16 cellular contexts compared by ENCODE assay signal in genomic region chr6:158991017-158991723, GRCh38. TPM values are rescaled to one million over a fixed set of nuclear protein-coding genes. Genes with fewer than 3 reads are reported as not detected.
A peak's percentile ranks its signal among the peaks of the same experiment; 100 is the strongest.
DNase-seq lines count a peak whose midpoint lies in the region; ATAC-seq, FAIRE-seq and TF ChIP-seq lines count a peak whose summit lies in the region.
"Had no signal": no experiment of that assay in that cellular context is flagged by ENCODE, and none has a peak within 500 bp of the region (broad histone marks: within the 10 kb centered on the region; RNA-seq: fewer than 3 reads in every experiment).

No MANE protein-coding gene starts in this region.

- H3K4me3 Mint-ChIP-seq in activated T-cell treated with anti-CD3 and anti-CD28 coated beads, Interleukin-2, amount 50 U/mL, for 24 hours = no peak overlapping the region
- H3K4me3 Mint-ChIP-seq: immature natural killer cell had no signal

- no TSS peak for BruUV-seq in GM12878 (replicated peaks; lab: Mats Ljungman, UMichigan)

- no peak for TF ChIP-seq RAD21 in GM12878 (IDR thresholded peaks at IDR 0.05; ENCODE audit: insufficient read depth, low read depth, low read length)

- 67% methylated on average over 2 of the region's 2 CpGs for WGBS in GM12878 (ENCODE audit: insufficient coverage, insufficient replicate concordance, low lambda C conversion rate, missing lambda C conversion rate)
- WGBS in prostate gland = 96% methylated on average over 2 of the region's 2 CpGs
- WGBS in pancreas, 2 donors = 87 to 90% methylated on average over 2 of the region's 2 CpGs

- CTCF ChIA-PET in GM12878 (lab: Yijun Ruan, JAX) = interaction anchor here (0.9 to 1.7 kb wide), 6 partner anchors 14 to 145 kb away, joined by 3 to 8 read pairs (median 4); no protein-coding TSS in a partner anchor

- H3K36me3 Mint-ChIP-seq in activated T-cell treated with anti-CD3 and anti-CD28 coated beads, Interleukin-2, amount 50 U/mL, for 24 hours (ENCODE audit: low read depth) = peaks cover 8% of the 10 kb centered on the region

- DNase-seq in activated T-cell treated with anti-CD3 and anti-CD28 coated beads, Interleukin-2, amount 50 U/mL, for 24 hours = no peak
- DNase-seq in activated T-cell treated with anti-CD3 and anti-CD28 coated beads for 4 hours (no peak), MM.1S (no peak), GM12878 (ENCODE audit: low read depth, low spot score) (no peak), prostate gland (ENCODE audit: low spot score) (no peak), pancreas (no peak)
- DNase-seq in stimulated activated CD4-positive, alpha-beta T cell treated with anti-CD3 and anti-CD28 coated beads, Interleukin-4, amount 100 ng/mL, for 24 hours = peak; percentile 21
- DNase-seq: aorta, immature natural killer cell, NCI-H146, NCI-H524 treated with DMSO at 0.1 percent for 48 hours, occipital lobe, spleen, upper lobe of left lung had no signal

- H3K27me3 ChIP-seq in MM.1S (replicated peaks; ENCODE audit: insufficient read depth, low read length) (no peaks in the 10 kb centered on the region), GM12878 (replicated peaks in 1 of 2; ENCODE audit: control insufficient read depth in 2 of 2, insufficient read depth in 2 of 2, low read length in 1 of 2) (no peaks in the 10 kb centered on the region), prostate gland (replicated peaks; ENCODE audit: insufficient read depth) (no peaks in the 10 kb centered on the region), pancreas (no peaks in the 10 kb centered on the region)
- H3K27me3 ChIP-seq: spleen, upper lobe of left lung had no signal

- H3F3A ChIP-seq in MM.1S (ENCODE audit: insufficient read depth, low read length) = no peaks in the 10 kb centered on the region

- H4K20me1 ChIP-seq in MM.1S (ENCODE audit: insufficient read depth, low read length) = no peaks in the 10 kb centered on the region
- no peaks in the 10 kb centered on the region for H4K20me1 ChIP-seq in GM12878 (ENCODE audit: control insufficient read depth, insufficient read depth)

- H2AFZ ChIP-seq in MM.1S (ENCODE audit: low read length) (no peak overlapping the region), GM12878 (ENCODE audit: control insufficient read depth, low read depth, low read length) (no peak overlapping the region)

- TF ChIP-seq POLR2A in GM12878 (IDR thresholded peaks at IDR 0.05; ENCODE audit: low read depth, low read length) (no peak), prostate gland (IDR thresholded peaks at IDR 0.05) (no peak)

- RAD21 ChIA-PET in GM12878 (lab: Charles Lee; ENCODE audit: unreplicated experiment) = interaction anchor here (1.1 to 1.2 kb wide), 2 partner anchors 113 to 144 kb away, joined by 3 to 6 read pairs; no protein-coding TSS in a partner anchor

- TF ChIP-seq EP300 in GM12878 (IDR thresholded peaks at IDR 0.05; ENCODE audit: borderline replicate concordance in 1 of 2, control insufficient read depth in 1 of 2, low read depth in 2 of 2, low read length in 2 of 2) = no peak

- SMC1A ChIA-PET in GM12878 (lab: Charles Lee; ENCODE audit: uncharacterized antibody, unreplicated experiment) = interaction anchor here (0.6 to 1.3 kb wide), 3 partner anchors 9 to 143 kb away, joined by 3 to 4 read pairs (median 3); partner anchors contain the start of gene RSPH3

- H3K9me3 ChIP-seq in MM.1S (replicated peaks; ENCODE audit: insufficient read depth, low read length) (no peaks in the 10 kb centered on the region), GM12878 (replicated peaks; ENCODE audit: control insufficient read depth, insufficient read depth, low read length) (no peaks in the 10 kb centered on the region; the same call in 2 of the 3 replicates), prostate gland (no peaks in the 10 kb centered on the region), pancreas (no peaks in the 10 kb centered on the region)

- no peaks in the 10 kb centered on the region for H3K4me1 ChIP-seq in MM.1S (ENCODE audit: low read length)
- H3K4me1 ChIP-seq in GM12878 (ENCODE audit: control insufficient read depth, insufficient read depth, low read length) = no peaks in the 10 kb centered on the region
- no peaks in the 10 kb centered on the region for H3K4me1 ChIP-seq in prostate gland (replicated peaks)
- H3K4me1 ChIP-seq in pancreas = no peaks in the 10 kb centered on the region
- H3K4me1 ChIP-seq: spleen, upper lobe of left lung had no signal

- no peak overlapping the region for H3K4me3 ChIP-seq in MM.1S (ENCODE audit: low read length)
- no peak overlapping the region for H3K4me3 ChIP-seq in GM12878
- H3K4me3 ChIP-seq in prostate gland = no peak overlapping the region
- H3K4me3 ChIP-seq in pancreas = no peak overlapping the region
- H3K4me3 ChIP-seq: spleen, upper lobe of left lung had no signal

- H3K27ac ChIP-seq in MM.1S (ENCODE audit: low read length) (no peak overlapping the region), GM12878 (ENCODE audit: control insufficient read depth, insufficient read depth) (no peak overlapping the region), prostate gland (no peak overlapping the region), pancreas (no peak overlapping the region)
- H3K27ac ChIP-seq: RWPE1, spleen, upper lobe of left lung had no signal

- no peaks in the 10 kb centered on the region for H3K36me3 ChIP-seq in MM.1S (replicated peaks; ENCODE audit: insufficient read depth, low read length)
- no peaks in the 10 kb centered on the region for H3K36me3 ChIP-seq in GM12878 (ENCODE audit: control insufficient read depth in 2 of 2, insufficient read depth in 2 of 2, low read length in 1 of 2)
- no peaks in the 10 kb centered on the region for H3K36me3 ChIP-seq in prostate gland
- no peaks in the 10 kb centered on the region for H3K36me3 ChIP-seq in pancreas
- H3K36me3 ChIP-seq: upper lobe of left lung had no signal

- peaks cover 11% of the 10 kb centered on the region for H3K9me3 Mint-ChIP-seq in activated T-cell treated with anti-CD3 and anti-CD28 coated beads, Interleukin-2, amount 50 U/mL, for 24 hours

- H3K27ac Mint-ChIP-seq in activated T-cell treated with anti-CD3 and anti-CD28 coated beads, Interleukin-2, amount 50 U/mL, for 24 hours = peak overlapping the region; percentile 39
- H3K27ac Mint-ChIP-seq: immature natural killer cell had no signal

- in situ Hi-C loops in GM12878 (cut with MboI) = no loop called here

- no peaks in the 10 kb centered on the region for H3K9me2 ChIP-seq in MM.1S (replicated peaks; ENCODE audit: insufficient read depth, low read length)

- ATAC-seq in GM12878 (peak; percentile 82), GM18907 (IDR thresholded peaks at IDR 0.05; ENCODE audit: unreplicated experiment) (no peak), pancreas (no peak)

- H3K4me1 Mint-ChIP-seq in activated T-cell treated with anti-CD3 and anti-CD28 coated beads, Interleukin-2, amount 50 U/mL, for 24 hours (ENCODE audit: low read depth) = peaks cover 54% of the 10 kb centered on the region

- POLR2A ChIA-PET in GM12878 (lab: Charles Lee) = interaction anchor here (0.6 to 0.7 kb wide), 2 partner anchors 11 to 112 kb away, joined by 4 read pairs; no protein-coding TSS in a partner anchor

- intact Hi-C loops in GM12878 (cut with micrococcal nuclease; ENCODE audit: unreplicated experiment) (no loop called here), prostate gland (cut with DNase I) (no loop called here), pancreas (cut with DNase I) (no loop called here)

- no peaks in the 10 kb centered on the region for H3K27me3 Mint-ChIP-seq in activated T-cell treated with anti-CD3 and anti-CD28 coated beads, Interleukin-2, amount 50 U/mL, for 24 hours

- TF ChIP-seq CTCF in MM.1S (IDR thresholded peaks at IDR 0.05; ENCODE audit: low read length) = peak; percentile 8; the same call in 1 of the 2 replicates
- TF ChIP-seq CTCF in GM12878 (IDR thresholded peaks at IDR 0.05 in 2 of 3, conservative IDR thresholded peaks at IDR 0.05 in 1 of 3; ENCODE audit: control insufficient read depth in 2 of 3, extremely low read depth in 1 of 3, insufficient read depth in 1 of 3, low read depth in 3 of 3, low read length in 3 of 3) = no peak
- TF ChIP-seq CTCF in prostate gland (IDR thresholded peaks at IDR 0.05) = no peak
- TF ChIP-seq CTCF in pancreas (IDR thresholded peaks at IDR 0.05) = no peak

- H3K9ac ChIP-seq in MM.1S (ENCODE audit: low read length) = no peak overlapping the region
- H3K9ac ChIP-seq in GM12878 (ENCODE audit: control insufficient read depth, insufficient read depth, low read length) = no peak overlapping the region

- FAIRE-seq in GM12878 (lab: Jason Lieb, UNC) (no peak), pancreas (lab: Jason Lieb, UNC) (no peak)

- H3K79me2 ChIP-seq in MM.1S (ENCODE audit: low read length) (no peaks in the 10 kb centered on the region), GM12878 (ENCODE audit: control insufficient read depth, insufficient read depth, low read length) (no peaks in the 10 kb centered on the region)

- H3K4me2 ChIP-seq in MM.1S (ENCODE audit: low read depth, low read length) = no peak overlapping the region
- H3K4me2 ChIP-seq in GM12878 (ENCODE audit: control insufficient read depth, insufficient read depth) = no peak overlapping the region

RNA-seq across cellular contexts. Expression of gene RSPH3, which starts 8.8 kb away (rescaled TPM):
- total RNA-seq in GM12878 (2013; cell fraction: nucleolus; rRNA removed) = 5.6 and 5.9 TPM in 2 replicates
- total RNA-seq in GM12878 (2014; rRNA removed) (1.4 and 1.9 TPM in 2 replicates), GM12878 (2014; rRNA removed; fragmentation: Illumina TruSeq; extraction: Trizol) (1.5 and 1.7 TPM in 2 replicates), GM12878 (2021) (2.2 and 3.2 TPM in 2 replicates), prostate gland (10 to 100 TPM; 18.7 to 19.4 TPM), pancreas (1 to 10 TPM; 4.1 to 8.8 (median 5.1) TPM)
- 0.62 TPM for polyA plus RNA-seq in GM12878 (2011; ENCODE audit: low read depth)
- polyA plus RNA-seq in GM12878 (2011; rRNA removed) (1.1 TPM in 2 replicates), GM12878 (2014; fragmentation: Illumina TruSeq; extraction: Trizol) (1.6 and 2.3 TPM in 2 replicates), GM12878 (2014; fragmentation: Nextera tagmentation; extraction: Ambion mirVana) (under 1 TPM; 0.40 to 0.51 TPM), GM12878 (2014; rRNA removed) (0.90 and 1.1 TPM in 2 replicates), GM12878 (2016; fragmentation: Nextera tagmentation; extraction: Ambion mirVana) (1 to 10 TPM; 3.0 to 3.5 TPM), pancreas (1 to 10 TPM; 2.1 to 3.1 TPM)
- 0.49 and 0.50 TPM in 2 replicates for polyA plus RNA-seq in GM12878 (2011; cell fraction: cytosol; rRNA removed)
- 1.0 and 1.5 TPM in 2 replicates for polyA plus RNA-seq in GM12878 (2011; cell fraction: nucleus; rRNA removed)
- polyA plus RNA-seq in GM12878 (2012) = 1.1 and 1.6 TPM in 2 replicates
- polyA minus RNA-seq in GM12878 (2011; rRNA and poly(A)+ RNA removed) = 1.2 and 2.8 TPM in 2 replicates
- 1.0 and 1.1 TPM in 2 replicates for polyA minus RNA-seq in GM12878 (2011; cell fraction: cytosol; rRNA and poly(A)+ RNA removed)
- polyA minus RNA-seq in GM12878 (2011; cell fraction: nucleus; rRNA and poly(A)+ RNA removed) = 0.97 and 1.2 TPM in 2 replicates

RNA-seq across cellular contexts. Expression of gene TAGAP, which starts 53.6 kb away (rescaled TPM):
- total RNA-seq in GM12878 (2013; cell fraction: nucleolus; rRNA removed) = 12.4 and 13.6 TPM in 2 replicates
- total RNA-seq in GM12878 (2014; rRNA removed) (27.4 and 30.8 TPM in 2 replicates), GM12878 (2014; rRNA removed; fragmentation: Illumina TruSeq; extraction: Trizol) (22.7 and 25.2 TPM in 2 replicates), GM12878 (2021) (27.2 and 28.8 TPM in 2 replicates), prostate gland (1 to 10 TPM; 2.6 to 4.8 TPM), pancreas (1 to 10 TPM in 3 of 6 donors, under 1 TPM in 3; 0.19 to 4.1 (median 0.85) TPM)
- 1.7 TPM for polyA plus RNA-seq in GM12878 (2011; ENCODE audit: low read depth)
- polyA plus RNA-seq in GM12878 (2011; rRNA removed) (12.8 and 15.1 TPM in 2 replicates), GM12878 (2014; fragmentation: Illumina TruSeq; extraction: Trizol) (25.5 and 36.9 TPM in 2 replicates), GM12878 (2014; fragmentation: Nextera tagmentation; extraction: Ambion mirVana) (1 to 10 TPM; 5.3 to 5.4 TPM), GM12878 (2014; rRNA removed) (20.0 and 23.1 TPM in 2 replicates), GM12878 (2016; fragmentation: Nextera tagmentation; extraction: Ambion mirVana) (10 to 100 TPM in 1 of 2 experiments, 1 to 10 TPM in 1; 9.5 to 11.2 TPM), pancreas (under 1 TPM; 0.34 to 0.42 TPM)
- polyA plus RNA-seq in GM12878 (2011; cell fraction: cytosol; rRNA removed) = 12.5 and 13.0 TPM in 2 replicates
- 23.6 and 25.2 TPM in 2 replicates for polyA plus RNA-seq in GM12878 (2011; cell fraction: nucleus; rRNA removed)
- polyA plus RNA-seq in GM12878 (2012) = 1.5 and 3.0 TPM in 2 replicates
- 32.5 and 38.9 TPM in 2 replicates for polyA minus RNA-seq in GM12878 (2011; rRNA and poly(A)+ RNA removed)
- 11.0 and 12.5 TPM in 2 replicates for polyA minus RNA-seq in GM12878 (2011; cell fraction: cytosol; rRNA and poly(A)+ RNA removed)
- polyA minus RNA-seq in GM12878 (2011; cell fraction: nucleus; rRNA and poly(A)+ RNA removed) = 24.4 and 26.3 TPM in 2 replicates
